Comparison of ENCODE assay signal across 22 cellular contexts in genomic region chr6:35436071-35436865, GRCh38. TPM values are rescaled to one million over a fixed set of nuclear protein-coding genes. Genes with fewer than 3 reads are reported as not detected.
DNase-seq lines count a peak whose midpoint lies in the region; ATAC-seq and TF ChIP-seq lines count a peak whose summit lies in the region.
"Had no signal": no experiment of that assay in that cellular context is flagged by ENCODE, and none has a peak within 500 bp of the region (broad histone marks: within the 10 kb centered on the region; RNA-seq: fewer than 3 reads in every experiment).

No MANE protein-coding gene starts in this region.

- H3K23ac ChIP-seq in H9 (ENCODE audit: insufficient read length, low read depth, low read length), result no peak overlapping the region

- no peak overlapping the region for H3K18ac ChIP-seq in H9 (ENCODE audit: insufficient read length, low read depth, low read length)

- no peak overlapping the region for H2BK12ac ChIP-seq in H9 (ENCODE audit: insufficient read length, low read depth, low read length)

- peak; percentile 70 for DNase-seq in H9
- peak; percentile 79 for DNase-seq in endodermal cell
- DNase-seq in chondrocyte (ENCODE audit: low spot score), result no peak
- DNase-seq in posterior cingulate gyrus, result no peak
- DNase-seq: CD4-positive, CD25-positive, alpha-beta regulatory T cell; DMS153; DND-41; Kasumi-1; NCI-H1092 treated with DMSO at 0.1 percent for 48 hours; NCI-H1436; NCI-H187 treated with DMSO at 0.1 percent for 48 hours; NCI-H2171 treated with DMSO at 0.1 percent for 48 hours; NCI-H345; NCI-H524; NCI-H748 treated with DMSO at 0.1 percent for 48 hours; NK-92 treated with Interleukin-12 subunit alpha and Interleukin-12 subunit beta, amount 100 ng/mL, for 24 hours; PC-3; SK-N-SH had no signal

- H3K27me3 Mint-ChIP-seq in H9 (ENCODE audit: low read depth) (0 out of 2 replicates have a peak, but pooled peaks cover 2% of the 10 kb centered on the region), endodermal cell (ENCODE audit: insufficient read depth) (no peaks in the 10 kb centered on the region), chondrocyte (ENCODE audit: low read depth) (no peaks in the 10 kb centered on the region)
- H3K27me3 Mint-ChIP-seq: CD4-positive, CD25-positive, alpha-beta regulatory T cell had no signal

- intact Hi-C loops in posterior cingulate gyrus (cut with DNase I), result no loop called here

- no peak overlapping the region; a peak in 1 of 7 replicates for H3K27ac Mint-ChIP-seq in H9
- no peak overlapping the region for H3K27ac Mint-ChIP-seq in endodermal cell
- H3K27ac Mint-ChIP-seq in chondrocyte (ENCODE audit: unreplicated experiment), result no peak overlapping the region

- H3K27me3 ChIP-seq in H9 (ENCODE audit: insufficient read depth, low read length) (no peaks in the 10 kb centered on the region), endodermal cell (ENCODE audit: control insufficient read depth, insufficient read depth, low read length, poor library complexity, severe bottlenecking) (no peaks in the 10 kb centered on the region), parathyroid adenoma (ENCODE audit: control insufficient read depth, insufficient read depth, low read length) (no peaks in the 10 kb centered on the region)

- H3K79me1 ChIP-seq in H9 (ENCODE audit: insufficient read depth, low read depth, low read length, poor library complexity, severe bottlenecking), result no peaks in the 10 kb centered on the region

- no peak overlapping the region for H2BK5ac ChIP-seq in H9 (ENCODE audit: insufficient read length, low read length)

- ATAC-seq in HG03108 (IDR thresholded peaks at IDR 0.05; ENCODE audit: unreplicated experiment) (no peak), HG03280 (IDR thresholded peaks at IDR 0.05; ENCODE audit: unreplicated experiment) (no peak)
- ATAC-seq: PC-3 had no signal

- H3K9me3 ChIP-seq in H9 (ENCODE audit: control insufficient read depth, low read depth, low read length) (no peaks in the 10 kb centered on the region), endodermal cell (ENCODE audit: control insufficient read depth, low read length) (no peaks in the 10 kb centered on the region), parathyroid adenoma (ENCODE audit: control insufficient read depth, low read length) (no peaks in the 10 kb centered on the region)
- H3K9me3 ChIP-seq: SK-N-SH had no signal

- no peak overlapping the region for H4K91ac ChIP-seq in H9 (ENCODE audit: insufficient read length, low read depth, low read length)

- H3K27ac ChIP-seq in C4-2B (peak overlapping the region; percentile 57), H9 (ENCODE audit: insufficient read length, low read depth, low read length) (no peak overlapping the region), endodermal cell (ENCODE audit: low read depth, low read length) (no peak overlapping the region), parathyroid adenoma (no peak overlapping the region)

- H4K5ac ChIP-seq in H9 (ENCODE audit: insufficient read length, low read depth, low read length), result no peak overlapping the region

- no peak overlapping the region for H2BK20ac ChIP-seq in H9 (ENCODE audit: low read depth, low read length, poor library complexity, severe bottlenecking)

- H3K9me3 Mint-ChIP-seq in H9, result no peaks in the 10 kb centered on the region
- no peaks in the 10 kb centered on the region for H3K9me3 Mint-ChIP-seq in endodermal cell
- no peaks in the 10 kb centered on the region for H3K9me3 Mint-ChIP-seq in chondrocyte (ENCODE audit: low read depth)
- H3K9me3 Mint-ChIP-seq: CD4-positive, CD25-positive, alpha-beta regulatory T cell had no signal

- H3K36me3 ChIP-seq in endodermal cell (ENCODE audit: control insufficient read depth, insufficient read depth, low read length), result no peaks in the 10 kb centered on the region
- H3K36me3 ChIP-seq in parathyroid adenoma (ENCODE audit: control insufficient read depth, insufficient read depth, low read length), result no peaks in the 10 kb centered on the region

- no peak overlapping the region for H3K56ac ChIP-seq in H9 (ENCODE audit: insufficient read length, low read depth, low read length)

- H2AK5ac ChIP-seq in H9 (ENCODE audit: insufficient read length, low read length), result no peak overlapping the region

- H3K4me1 Mint-ChIP-seq in H9 (peaks cover 3 to 16% of the 10 kb centered on the region in 2 experiments), endodermal cell (peaks cover 9% of the 10 kb centered on the region), chondrocyte (ENCODE audit: low read depth) (no peaks in the 10 kb centered on the region)
- H3K4me1 Mint-ChIP-seq: CD4-positive, CD25-positive, alpha-beta regulatory T cell had no signal

- no peak overlapping the region for H2BK15ac ChIP-seq in H9 (ENCODE audit: low read depth, low read length)

- H3K4me1 ChIP-seq in H9 (ENCODE audit: insufficient read depth, low read length), result no peaks in the 10 kb centered on the region; the same call in 1 of the 2 replicates
- peaks cover 5% of the 10 kb centered on the region for H3K4me1 ChIP-seq in endodermal cell (ENCODE audit: control insufficient read depth, insufficient read depth, low read length)
- H3K4me1 ChIP-seq in parathyroid adenoma, result peaks cover 11% of the 10 kb centered on the region

- H3K4ac ChIP-seq in H9 (ENCODE audit: low read depth, low read length), result no peak overlapping the region

- H2AFZ ChIP-seq in H9 (ENCODE audit: low read length) (no peak overlapping the region), parathyroid adenoma (peak overlapping the region; percentile 78)

- H4K20me1 ChIP-seq in H9 (ENCODE audit: control insufficient read depth, insufficient read depth, insufficient read length), result no peaks in the 10 kb centered on the region

- no peak overlapping the region for H3T11ph ChIP-seq in H9 (ENCODE audit: low read length)

- H3K4me2 ChIP-seq in H9 (ENCODE audit: insufficient read depth, insufficient read length, low read length) (no peak overlapping the region), parathyroid adenoma (ENCODE audit: low read length) (no peak overlapping the region)
- H3K4me2 ChIP-seq: SK-N-SH had no signal

- H3K9ac ChIP-seq in H9 (ENCODE audit: extremely low read depth, insufficient read length, low read length), result no peak overlapping the region
- no peak overlapping the region for H3K9ac ChIP-seq in endodermal cell (ENCODE audit: extremely low read depth, low read length, poor library complexity, severe bottlenecking)
- no peak overlapping the region for H3K9ac ChIP-seq in parathyroid adenoma
- H3K9ac ChIP-seq: SK-N-SH had no signal

- TF ChIP-seq CTCF in C4-2B (conservative IDR thresholded peaks at IDR 0.05), result no peak
- TF ChIP-seq CTCF in H9 (conservative IDR thresholded peaks at IDR 0.05), result no peak
- TF ChIP-seq CTCF in endodermal cell (conservative IDR thresholded peaks at IDR 0.05), result no peak
- TF ChIP-seq CTCF in parathyroid adenoma (IDR thresholded peaks at IDR 0.05), result no peak
- TF ChIP-seq CTCF in chondrocyte (IDR thresholded peaks at IDR 0.05), result no peak

- H3K79me2 ChIP-seq in H9 (ENCODE audit: insufficient read depth, low read length), result no peaks in the 10 kb centered on the region
- H3K79me2 ChIP-seq in parathyroid adenoma, result no peaks in the 10 kb centered on the region

- H3K23me2 ChIP-seq in H9 (ENCODE audit: insufficient read length, low read depth, low read length, poor library complexity, severe bottlenecking), result no peaks in the 10 kb centered on the region

- WGBS in H9 (ENCODE audit: extremely low coverage, insufficient read length, low lambda C conversion rate), result no CpG with 5 or more reads among the region's 8 CpGs
- WGBS in endodermal cell (ENCODE audit: insufficient coverage in 1 of 2, insufficient read length in 1 of 2), 2 experiments, result 84 to 94% methylated on average over 5 to 8 of the region's 8 CpGs

- no peak overlapping the region for H2BK120ac ChIP-seq in H9 (ENCODE audit: low read depth, low read length, poor library complexity, severe bottlenecking)

- H3K14ac ChIP-seq in H9 (ENCODE audit: insufficient read depth, low read length), result no peak overlapping the region

- H3K36me3 Mint-ChIP-seq in H9 (ENCODE audit: insufficient read depth in 1 of 3, low read depth in 3 of 3), result no peaks in the 10 kb centered on the region; a peak in 1 of 7 replicates
- no peaks in the 10 kb centered on the region for H3K36me3 Mint-ChIP-seq in endodermal cell (ENCODE audit: low read depth)
- H3K36me3 Mint-ChIP-seq in chondrocyte (ENCODE audit: low read depth), result no peaks in the 10 kb centered on the region
- H3K36me3 Mint-ChIP-seq: CD4-positive, CD25-positive, alpha-beta regulatory T cell had no signal

- H3K4me3 Mint-ChIP-seq in H9, result no peak overlapping the region
- no peak overlapping the region for H3K4me3 Mint-ChIP-seq in endodermal cell
- H3K4me3 Mint-ChIP-seq in chondrocyte (ENCODE audit: unreplicated experiment), result no peak overlapping the region
- H3K4me3 Mint-ChIP-seq: CD4-positive, CD25-positive, alpha-beta regulatory T cell had no signal

- H3K4me3 ChIP-seq in endodermal cell (ENCODE audit: low read length) (no peak overlapping the region), parathyroid adenoma (ENCODE audit: low read depth, low read length) (no peak overlapping the region)

- no peak overlapping the region for H4K8ac ChIP-seq in H9 (replicated peaks; ENCODE audit: insufficient read length, low read depth, low read length)

RNA-seq across cellular contexts. Expression of gene FANCE, which starts 15.9 kb away (rescaled TPM):
- 8.4 and 10.9 TPM in 2 replicates for total RNA-seq in H9 (2021)
- 10 to 100 TPM; 13.5 to 16.4 TPM for total RNA-seq in endodermal cell
- 13.3 TPM for polyA plus RNA-seq in endodermal cell (2013, experiment 1 of 2)
- polyA plus RNA-seq in endodermal cell (2013, experiment 2 of 2), result 14.2 TPM
- 5.6 to 7.4 TPM (median 6.8 TPM) in 3 replicates for total RNA-seq in chondrocyte

RNA-seq across cellular contexts. Expression of gene RPL10A, which starts 31.9 kb away (rescaled TPM):
- total RNA-seq in H9 (2021) (1,826 and 1,830 TPM in 2 replicates), endodermal cell (1,000 to 10,000 TPM; 1,411 to 1,652 TPM), chondrocyte (844 to 899 TPM (median 848 TPM) in 3 replicates)
- 1,752 TPM for polyA plus RNA-seq in endodermal cell (2013, experiment 1 of 2)
- polyA plus RNA-seq in endodermal cell (2013, experiment 2 of 2), result 1,640 TPM

Comparison
In these comparisons a context has a peak if more than half of its experiments do, and no peak if none do; other contexts are left out.
1. DNase-seq: peak in H9 (single experiment) and endodermal cell (single experiment); none in chondrocyte (single experiment) and posterior cingulate gyrus (0 of 10).